1 cellular context compared by ENCODE assay signal in genomic region chr3:4985330-4986174, GRCh38.
TF ChIP-seq lines count a peak whose summit lies in the region.

No MANE protein-coding gene starts in this region.

TF ChIP-seq in HepG2, 621 proteins besides CTCF, POLR2A, EP300 and RAD21 (continued from another document and continues in another):
- TF ChIP-seq ZNF496 (CRISPR knock-in tag; IDR thresholded peaks at IDR 0.05; ENCODE audit: insufficient replicate concordance) (no peak), KLF16 (CRISPR knock-in tag; IDR thresholded peaks at IDR 0.05) (peak in 1 of 2 experiments; percentile 21; a peak in 1 of 4 replicates), NR2F6 (IDR thresholded peaks at IDR 0.05) (no peak; the same call in 1 of the 2 replicates), NR2F6 (CRISPR knock-in tag; IDR thresholded peaks at IDR 0.05) (peak; percentile 46; the same call in 1 of the 2 replicates), NFATC3 (CRISPR knock-in tag; IDR thresholded peaks at IDR 0.05) (no peak), DNMT1 (CRISPR knock-in tag; IDR thresholded peaks at IDR 0.05) (no peak), RARA (CRISPR knock-in tag; IDR thresholded peaks at IDR 0.05) (peak; percentile 85), NFIC (IDR thresholded peaks at IDR 0.05; ENCODE audit: low read length) (no peak), ZNF180 (CRISPR knock-in tag; IDR thresholded peaks at IDR 0.05; ENCODE audit: borderline replicate concordance, low read depth) (no peak), TMF1 (CRISPR knock-in tag; IDR thresholded peaks at IDR 0.05; ENCODE audit: low read depth) (peak; percentile 77), SOX13 (IDR thresholded peaks at IDR 0.05) (no peak), SOX13 (CRISPR knock-in tag; conservative IDR thresholded peaks at IDR 0.05 in 1 of 2, IDR thresholded peaks at IDR 0.05 in 1 of 2) (peak in 1 of 2 experiments; percentile 55; a peak in 1 of 4 replicates), REST (IDR thresholded peaks at IDR 0.05; ENCODE audit: borderline replicate concordance in 1 of 2, low read depth in 1 of 2, low read length in 2 of 2) (0 out of 4 replicates have a peak, but pooled peaks of 1 of the 2 experiments have one; percentile 9), TOPORS (CRISPR knock-in tag; IDR thresholded peaks at IDR 0.05) (peak; percentile 19), TGIF2 (CRISPR knock-in tag; IDR thresholded peaks at IDR 0.05) (0 out of 2 replicates have a peak, but pooled peaks have one; percentile 14), RFX5 (IDR thresholded peaks at IDR 0.05; ENCODE audit: low read depth, low read length) (no peak), IRF9 (CRISPR knock-in tag; IDR thresholded peaks at IDR 0.05; ENCODE audit: borderline replicate concordance) (no peak), HMGXB4 (CRISPR knock-in tag; IDR thresholded peaks at IDR 0.05; ENCODE audit: borderline replicate concordance in 1 of 2, low read depth in 1 of 2) (peak in 1 of 2 experiments; percentile 59; a peak in 2 of 4 replicates), GFI1 (CRISPR knock-in tag; IDR thresholded peaks at IDR 0.05; ENCODE audit: borderline replicate concordance) (peak; percentile 23; the same call in 1 of the 2 replicates), ZNF205 (CRISPR knock-in tag; IDR thresholded peaks at IDR 0.05) (peak; percentile 48; the same call in 1 of the 2 replicates), ZBTB33 (CRISPR knock-in tag; IDR thresholded peaks at IDR 0.05) (no peak), ELF3 (CRISPR knock-in tag; IDR thresholded peaks at IDR 0.05) (peak; percentile 11; the same call in 1 of the 2 replicates), MED8 (CRISPR knock-in tag; IDR thresholded peaks at IDR 0.05; ENCODE audit: insufficient replicate concordance) (no peak), MXI1 (IDR thresholded peaks at IDR 0.05; ENCODE audit: borderline replicate concordance, low read depth, low read length) (0 out of 3 replicates have a peak, but pooled peaks have one; percentile 33), RAD51 (IDR thresholded peaks at IDR 0.05; ENCODE audit: borderline replicate concordance) (no peak), HBP1 (CRISPR knock-in tag; IDR thresholded peaks at IDR 0.05; ENCODE audit: low read depth) (peak; percentile 26; the same call in 1 of the 2 replicates), PAF1 (CRISPR knock-in tag; IDR thresholded peaks at IDR 0.05) (peak; percentile 68), HMG20A (CRISPR knock-in tag; IDR thresholded peaks at IDR 0.05; ENCODE audit: borderline replicate concordance) (0 out of 2 replicates have a peak, but pooled peaks have one; percentile 34), FOXM1 (CRISPR knock-in tag; IDR thresholded peaks at IDR 0.05) (no peak), ZNF331 (CRISPR knock-in tag; IDR thresholded peaks at IDR 0.05) (0 out of 2 replicates have a peak, but pooled peaks have one; percentile 40), SIX4 (CRISPR knock-in tag; IDR thresholded peaks at IDR 0.05) (peak; percentile 10; the same call in 1 of the 2 replicates), RXRA (CRISPR knock-in tag; IDR thresholded peaks at IDR 0.05) (peak; percentile 77; the same call in 1 of the 2 replicates), MEIS2 (CRISPR knock-in tag; IDR thresholded peaks at IDR 0.05) (peak; percentile 77; the same call in 1 of the 2 replicates), SOX5 (CRISPR knock-in tag; IDR thresholded peaks at IDR 0.05; ENCODE audit: borderline replicate concordance) (peak; percentile 73), MLX (CRISPR knock-in tag; IDR thresholded peaks at IDR 0.05) (0 out of 2 replicates have a peak, but pooled peaks have one; percentile 42), THYN1 (CRISPR knock-in tag; IDR thresholded peaks at IDR 0.05; ENCODE audit: borderline replicate concordance, low read depth) (peak; percentile 73; the same call in 1 of the 2 replicates), GATAD2A (CRISPR knock-in tag; IDR thresholded peaks at IDR 0.05) (peak; percentile 48; the same call in 1 of the 2 replicates), DRAP1 (CRISPR knock-in tag; IDR thresholded peaks at IDR 0.05) (peak; percentile 20; the same call in 1 of the 2 replicates), ZNF652 (CRISPR knock-in tag; IDR thresholded peaks at IDR 0.05; ENCODE audit: borderline replicate concordance, low read depth) (peak; percentile 91), ZGPAT (CRISPR knock-in tag; IDR thresholded peaks at IDR 0.05) (peak; percentile 12; the same call in 1 of the 2 replicates), ZNF430 (CRISPR knock-in tag; IDR thresholded peaks at IDR 0.05) (no peak), TFAP4 (IDR thresholded peaks at IDR 0.05; ENCODE audit: borderline replicate concordance, low read depth) (peak; percentile 56; the same call in 1 of the 2 replicates)
